Comparison of ENCODE assay signal across 9 cellular contexts in genomic region chr2:20052872-20053281, GRCh38. TPM values are rescaled to one million over a fixed set of nuclear protein-coding genes. Genes with fewer than 3 reads are reported as not detected.
A peak's percentile ranks its signal among the peaks of the same experiment; 100 is the strongest.
DNase-seq lines count a peak whose midpoint lies in the region; ATAC-seq, FAIRE-seq and TF ChIP-seq lines count a peak whose summit lies in the region.
"Had no signal": no experiment of that assay in that cellular context is flagged by ENCODE, and none has a peak within 500 bp of the region (broad histone marks: within the 10 kb centered on the region; RNA-seq: fewer than 3 reads in every experiment).

No MANE protein-coding gene starts in this region.

- TF ChIP-seq CTCF in GM06990 (IDR thresholded peaks at IDR 0.05; ENCODE audit: insufficient read depth, low read length, poor library complexity, severe bottlenecking) (no peak), thoracic aorta (IDR thresholded peaks at IDR 0.05) (no peak), D721Med (IDR thresholded peaks at IDR 0.05; ENCODE audit: insufficient read depth, missing control alignments) (no peak)

- H3K27me3 ChIP-seq in GM06990 (replicated peaks; ENCODE audit: control insufficient read depth, insufficient read depth, low read length) (no peaks in the 10 kb centered on the region), thoracic aorta (replicated peaks; ENCODE audit: insufficient read depth) (no peaks in the 10 kb centered on the region)

- H3K27ac ChIP-seq in angular gyrus (ENCODE audit: low read depth, low read length) (peak overlapping the region; percentile 100), thoracic aorta (peak overlapping the region; percentile 92 to 97)

- no peaks in the 10 kb centered on the region for H3K9me3 ChIP-seq in thoracic aorta

- peak overlapping the region; percentile 84; the same call in 1 of the 2 replicates for H3K4me3 ChIP-seq in GM06990 (replicated peaks; ENCODE audit: low read depth, low read length)
- H3K4me3 ChIP-seq in thoracic aorta: peak overlapping the region; percentile 85

- no peaks in the 10 kb centered on the region for H3K36me3 ChIP-seq in GM06990 (ENCODE audit: control insufficient read depth, insufficient read depth, low read length)
- H3K36me3 ChIP-seq in thoracic aorta: no peaks in the 10 kb centered on the region

- ATAC-seq in thoracic aorta (ENCODE audit: insufficient number of reproducible peaks, low FRiP score, low read depth): no peak
- no peak for ATAC-seq in HG02798 (IDR thresholded peaks at IDR 0.05; ENCODE audit: poor library complexity, unreplicated experiment)
- ATAC-seq in HG02840 (IDR thresholded peaks at IDR 0.05; ENCODE audit: low FRiP score, unreplicated experiment): no peak

- DNase-seq in GM06990 (ENCODE audit: extremely low read depth, insufficient read length) (no peak), NCI-H2081 treated with DMSO at 0.1 percent for 48 hours (lab: John Stamatoyannopoulos, UW) (peak; percentile 41), inferior parietal cortex (ENCODE audit: extremely low spot score) (peak; percentile 58), thoracic aorta (ENCODE audit: low spot score) (peak; percentile 52), D721Med (ENCODE audit: insufficient read length, low spot score) (no peak)

- no peak for FAIRE-seq in D721Med (lab: Jason Lieb, UNC)
- FAIRE-seq: TTC549 had no signal

- H3K4me1 ChIP-seq in thoracic aorta (ENCODE audit: control insufficient read depth in 1 of 2, low read depth in 2 of 2): peaks cover 17 to 22% of the 10 kb centered on the region in 2 donors

RNA-seq across cellular contexts. Expression of gene LAPTM4A, which starts 1.4 kb away (rescaled TPM):
- 100 to 1,000 TPM; 181 to 200 TPM for total RNA-seq in thoracic aorta

RNA-seq across cellular contexts. Expression of gene MATN3, which starts 40.4 kb away (rescaled TPM):
- 1 to 10 TPM; 1.3 to 1.8 TPM for total RNA-seq in thoracic aorta

Comparison
In these comparisons a context has a peak if more than half of its experiments do, and no peak if none do; other contexts are left out.
1. DNase-seq: peak in NCI-H2081 treated with DMSO at 0.1 percent for 48 hours (single experiment), inferior parietal cortex (single experiment) and thoracic aorta (single experiment); none in GM06990 (single experiment) and D721Med (single experiment).